Comparison of ENCODE assay signal across 1 cellular context in the genomic region with DNA sequence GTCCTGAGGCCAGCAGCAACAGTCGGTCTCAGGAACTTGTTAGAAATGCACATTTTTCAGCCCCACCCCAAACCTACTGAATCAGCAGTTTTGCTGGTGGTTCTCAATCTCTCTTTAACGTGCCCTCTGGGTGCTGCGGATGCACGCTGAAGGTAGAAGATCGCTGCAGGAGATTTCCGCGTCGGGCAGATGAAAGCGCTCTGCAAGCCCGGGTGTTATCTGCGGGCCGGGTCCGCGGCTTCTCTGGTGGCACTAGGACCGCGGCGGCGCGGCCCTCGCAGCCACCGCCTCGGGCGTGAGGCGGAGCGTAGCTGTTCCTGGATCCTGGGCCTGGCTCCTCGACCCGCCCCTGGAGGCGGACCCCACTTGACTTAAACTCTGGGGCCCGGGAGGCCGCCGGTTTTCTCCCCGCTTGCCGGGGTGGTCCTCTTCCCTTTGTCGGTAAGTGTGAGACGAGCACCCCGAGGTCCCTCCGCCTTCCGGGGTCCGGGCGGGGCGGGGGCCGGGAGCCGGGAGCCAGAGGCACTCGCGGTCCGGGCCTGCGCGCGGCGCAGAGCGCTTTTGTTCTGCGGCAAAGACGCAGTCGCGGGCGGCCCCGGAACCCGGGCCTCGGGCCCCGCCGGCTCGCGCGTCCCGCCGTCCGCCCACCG.
TF ChIP-seq lines count a peak whose summit lies in the region.

A gene with protein sequence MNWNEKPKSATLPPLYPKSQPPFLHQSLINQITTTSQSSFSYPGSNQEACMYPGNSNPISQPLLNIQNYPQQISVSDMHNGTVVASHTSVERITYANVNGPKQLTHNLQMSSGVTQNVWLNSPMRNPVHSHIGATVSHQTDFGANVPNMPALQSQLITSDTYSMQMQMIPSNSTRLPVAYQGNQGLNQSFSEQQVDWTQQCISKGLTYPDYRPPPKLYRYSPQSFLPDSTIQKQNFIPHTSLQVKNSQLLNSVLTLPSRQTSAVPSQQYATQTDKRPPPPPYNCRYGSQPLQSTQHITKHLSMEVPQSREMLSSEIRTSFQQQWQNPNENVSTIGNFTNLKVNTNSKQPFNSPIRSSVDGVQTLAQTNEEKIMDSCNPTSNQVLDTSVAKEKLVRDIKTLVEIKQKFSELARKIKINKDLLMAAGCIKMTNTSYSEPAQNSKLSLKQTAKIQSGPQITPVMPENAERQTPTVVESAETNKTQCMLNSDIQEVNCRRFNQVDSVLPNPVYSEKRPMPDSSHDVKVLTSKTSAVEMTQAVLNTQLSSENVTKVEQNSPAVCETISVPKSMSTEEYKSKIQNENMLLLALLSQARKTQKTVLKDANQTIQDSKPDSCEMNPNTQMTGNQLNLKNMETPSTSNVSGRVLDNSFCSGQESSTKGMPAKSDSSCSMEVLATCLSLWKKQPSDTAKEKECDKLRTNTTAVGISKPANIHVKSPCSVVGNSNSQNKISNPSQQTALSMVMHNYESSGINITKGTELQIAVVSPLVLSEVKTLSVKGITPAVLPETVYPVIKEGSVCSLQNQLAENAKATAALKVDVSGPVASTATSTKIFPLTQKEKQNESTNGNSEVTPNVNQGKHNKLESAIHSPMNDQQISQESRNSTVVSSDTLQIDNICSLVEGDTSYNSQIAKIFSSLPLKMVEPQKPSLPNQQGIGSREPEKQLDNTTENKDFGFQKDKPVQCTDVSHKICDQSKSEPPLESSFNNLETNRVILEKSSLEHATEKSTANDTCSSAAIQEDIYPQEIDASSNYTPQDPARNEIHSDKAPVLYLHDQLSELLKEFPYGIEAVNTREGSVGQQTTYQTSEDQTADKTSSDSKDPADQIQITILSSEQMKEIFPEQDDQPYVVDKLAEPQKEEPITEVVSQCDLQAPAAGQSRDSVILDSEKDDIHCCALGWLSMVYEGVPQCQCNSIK (N-terminal part only) (plus strand): TSS at position 365 of the 650 bp plus-strand sequence. CDS start 21,541 bp downstream, outside the sequence.

TF ChIP-seq in HepG2, 621 proteins besides CTCF, POLR2A, EP300 and RAD21 (continued from another document):
- peak; percentile 54; the same call in 1 of the 2 replicates for TF ChIP-seq THAP11 (CRISPR knock-in tag; IDR thresholded peaks at IDR 0.05)
- TF ChIP-seq POGZ (CRISPR knock-in tag; IDR thresholded peaks at IDR 0.05), result peak; percentile 70
- no peak for TF ChIP-seq ZNF567 (CRISPR knock-in tag; IDR thresholded peaks at IDR 0.05; ENCODE audit: borderline replicate concordance)
- no peak for TF ChIP-seq ZNF792 (CRISPR knock-in tag; IDR thresholded peaks at IDR 0.05)
